22 cellular contexts compared by ENCODE assay signal in the genomic region with DNA sequence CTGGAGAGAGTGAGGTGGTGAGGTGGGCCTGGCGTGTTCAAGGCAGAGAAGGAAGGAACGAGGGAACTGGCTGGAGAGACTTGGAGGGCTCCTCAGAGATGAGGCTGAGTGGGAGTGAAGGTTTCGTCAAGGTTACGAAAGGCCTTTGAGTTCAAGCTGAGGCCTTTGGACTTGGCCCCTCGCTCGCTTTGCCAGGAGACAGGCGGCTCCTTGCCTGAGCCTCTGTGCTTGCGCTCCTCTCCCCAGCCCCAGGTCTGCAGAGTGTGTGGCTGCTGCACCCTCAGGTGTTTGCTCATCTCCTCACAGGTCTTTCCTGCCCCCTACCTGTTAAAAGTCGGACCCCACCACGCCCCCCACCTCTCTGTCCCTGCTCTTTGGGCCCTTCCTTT.
DNase-seq lines count a peak whose midpoint lies in the region; ATAC-seq and TF ChIP-seq lines count a peak whose summit lies in the region.
"Had no signal": no experiment of that assay in that cellular context is flagged by ENCODE, and none has a peak within 500 bp of the region (broad histone marks: within the 10 kb centered on the region; RNA-seq: fewer than 3 reads in every experiment).

No MANE protein-coding gene starts in this region.

- no peaks in the 10 kb centered on the region for H3K9me3 ChIP-seq in lower lobe of right lung
- H3K9me3 ChIP-seq in sigmoid colon = no peaks in the 10 kb centered on the region
- H3K9me3 ChIP-seq: heart left ventricle had no signal

- peaks cover 23% of the 10 kb centered on the region for H3K36me3 Mint-ChIP-seq in activated T-helper 17 cell treated with anti-CD3 and anti-CD28 coated beads, Interleukin-2, amount 50 U/mL, for 72 hours (ENCODE audit: low read depth)

- TF ChIP-seq EP300 in sigmoid colon (IDR thresholded peaks at IDR 0.05) = no peak

- no peak for TF ChIP-seq POLR2A in sigmoid colon (IDR thresholded peaks at IDR 0.05)

- H3K4me1 Mint-ChIP-seq in activated T-helper 17 cell treated with anti-CD3 and anti-CD28 coated beads, Interleukin-2, amount 50 U/mL, for 72 hours = peaks cover 6% of the 10 kb centered on the region

- H3K36me3 ChIP-seq in lower lobe of right lung (no peaks in the 10 kb centered on the region), sigmoid colon (no peaks in the 10 kb centered on the region)

- TF ChIP-seq CTCF in lower lobe of right lung (IDR thresholded peaks at IDR 0.05) (no peak), sigmoid colon (IDR thresholded peaks at IDR 0.05) (no peak)

- H3K4me3 Mint-ChIP-seq in activated T-helper 17 cell treated with anti-CD3 and anti-CD28 coated beads, Interleukin-2, amount 50 U/mL, for 72 hours = no peak overlapping the region
- H3K4me3 Mint-ChIP-seq: activated CD4-positive, alpha-beta T cell treated with anti-CD3 and anti-CD28 coated beads, Interleukin-2, amount 10 ng/mL, durations not matched to agents 24 days and 14 days; dendritic cell treated with granulocyte-macrophage colony-stimulating factor and Interleukin-4, amounts not matched to agents 40 ng/mL and 50 ng/mL, for 4 days; neural crest cell had no signal

- H3K27ac ChIP-seq in lower lobe of right lung = no peak overlapping the region
- peak overlapping the region in 3 of 4 donors; percentile 46 to 55 (median 55) for H3K27ac ChIP-seq in sigmoid colon
- H3K27ac ChIP-seq: heart left ventricle had no signal

- ATAC-seq in activated T-helper 17 cell treated with anti-CD3 and anti-CD28 coated beads, Interleukin-2, amount 50 U/mL, for 72 hours (replicated peaks) = no peak
- ATAC-seq in lower lobe of right lung (peak; percentile 11 to 16), GM21576 (IDR thresholded peaks at IDR 0.05; ENCODE audit: unreplicated experiment) (no peak), left colon (no peak)
- ATAC-seq: heart left ventricle had no signal

- intact Hi-C loops in lower lobe of right lung (cut with DNase I) (no loop called here), sigmoid colon (cut with DNase I) (loop anchor here (5.0 kb wide), 1 partner anchor 44 kb away; no protein-coding TSS in a partner anchor), left colon (cut with DNase I, micrococcal nuclease) (no loop called here)

- no peak overlapping the region for H3K4me3 ChIP-seq in lower lobe of right lung
- no peak overlapping the region for H3K4me3 ChIP-seq in sigmoid colon
- H3K4me3 ChIP-seq: heart left ventricle had no signal

- DNase-seq in SKM-1 treated with dmso at 0.1 percent for 144 hours (lab: John Stamatoyannopoulos, UW; ENCODE audit: unreplicated experiment) = peak; percentile 8
- DNase-seq in SKM-1 (lab: John Stamatoyannopoulos, UW; ENCODE audit: unreplicated experiment) = no peak
- no peak for DNase-seq in lower lobe of right lung
- no peak for DNase-seq in sigmoid colon
- no peak for DNase-seq in left colon
- no peak for DNase-seq in NCI-H82 treated with DMSO at 0.1 percent for 48 hours (lab: John Stamatoyannopoulos, UW; ENCODE audit: unreplicated experiment)
- DNase-seq: 8988T; activated CD4-positive, alpha-beta T cell treated with anti-CD3 and anti-CD28 coated beads, Interleukin-2, amount 10 ng/mL, durations not matched to agents 24 days and 14 days; BE2C; DMS79 treated with DMSO at 0.1 percent for 48 hours; GOT3; heart left ventricle; Karpas-422; NCI-H1105 treated with DMSO at 0.1 percent for 48 hours; NCI-H2107; NCI-H510A; RPMI8226; stimulated activated CD4-positive, alpha-beta T cell treated with anti-CD3 and anti-CD28 coated beads, Interleukin-12 subunit alpha, Interleukin-12 subunit beta, amount 100 ng/mL, for 4 hours had no signal

- WGBS in sigmoid colon, 2 donors = 93 to 95% methylated on average over 10 of the region's 10 CpGs

- H3K4me1 ChIP-seq in lower lobe of right lung = no peaks in the 10 kb centered on the region
- H3K4me1 ChIP-seq in sigmoid colon = peaks cover 0 to 54% (median 49%) of the 10 kb centered on the region in 4 donors

- no peaks in the 10 kb centered on the region for H3K9me3 Mint-ChIP-seq in activated T-helper 17 cell treated with anti-CD3 and anti-CD28 coated beads, Interleukin-2, amount 50 U/mL, for 72 hours
- H3K9me3 Mint-ChIP-seq: activated CD4-positive, alpha-beta T cell treated with anti-CD3 and anti-CD28 coated beads, Interleukin-2, amount 10 ng/mL, durations not matched to agents 24 days and 14 days; dendritic cell treated with granulocyte-macrophage colony-stimulating factor and Interleukin-4, amounts not matched to agents 40 ng/mL and 50 ng/mL, for 4 days; neural crest cell had no signal

- peak overlapping the region; percentile 51 for H3K27ac Mint-ChIP-seq in activated T-helper 17 cell treated with anti-CD3 and anti-CD28 coated beads, Interleukin-2, amount 50 U/mL, for 72 hours
- H3K27ac Mint-ChIP-seq: activated CD4-positive, alpha-beta T cell treated with anti-CD3 and anti-CD28 coated beads, Interleukin-2, amount 10 ng/mL, durations not matched to agents 24 days and 14 days; dendritic cell treated with granulocyte-macrophage colony-stimulating factor and Interleukin-4, amounts not matched to agents 40 ng/mL and 50 ng/mL, for 4 days had no signal

- H3K27me3 ChIP-seq in lower lobe of right lung (ENCODE audit: low read depth) = no peaks in the 10 kb centered on the region
- no peaks in the 10 kb centered on the region for H3K27me3 ChIP-seq in sigmoid colon
- H3K27me3 ChIP-seq: BE2C, heart left ventricle had no signal

- H3K27me3 Mint-ChIP-seq in activated T-helper 17 cell treated with anti-CD3 and anti-CD28 coated beads, Interleukin-2, amount 50 U/mL, for 72 hours = no peaks in the 10 kb centered on the region
- H3K27me3 Mint-ChIP-seq: activated CD4-positive, alpha-beta T cell treated with anti-CD3 and anti-CD28 coated beads, Interleukin-2, amount 10 ng/mL, durations not matched to agents 24 days and 14 days; dendritic cell treated with granulocyte-macrophage colony-stimulating factor and Interleukin-4, amounts not matched to agents 40 ng/mL and 50 ng/mL, for 4 days had no signal

Comparison
In these comparisons a context has a peak if more than half of its experiments do, and no peak if none do; other contexts are left out.
1. ATAC-seq: peak in lower lobe of right lung (2 of 2); none in activated T-helper 17 cell treated with anti-CD3 and anti-CD28 coated beads, Interleukin-2, amount 50 U/mL, for 72 hours (single experiment), GM21576 (single experiment) and left colon (single experiment).